8 cellular contexts compared by ENCODE assay signal in the genomic region with DNA sequence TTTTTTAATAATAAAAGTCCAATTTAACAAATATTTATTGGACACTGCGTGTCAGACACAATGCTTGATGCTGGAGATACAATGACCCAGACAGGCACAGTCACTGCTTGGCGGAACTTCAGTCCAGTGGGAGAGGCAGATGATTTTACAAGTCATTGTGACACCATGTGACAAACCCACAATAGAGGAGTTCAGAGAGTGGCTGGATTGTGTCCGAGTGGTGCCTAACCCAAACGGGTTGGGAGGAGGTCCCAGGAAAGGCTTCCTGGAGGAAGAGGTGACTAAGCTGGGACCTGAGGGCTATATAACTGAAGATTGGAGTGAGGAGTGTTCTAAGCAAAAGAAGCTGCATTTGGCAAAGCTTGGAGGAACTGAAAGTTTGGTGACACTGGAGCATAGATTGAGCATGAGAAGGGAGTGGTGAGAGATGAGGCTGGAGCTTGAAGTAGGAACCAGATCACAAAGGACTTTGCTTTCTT. TPM values are rescaled to one million over a fixed set of nuclear protein-coding genes. Genes with fewer than 3 reads are reported as not detected.
DNase-seq lines count a peak whose midpoint lies in the region; ATAC-seq and TF ChIP-seq lines count a peak whose summit lies in the region.

No MANE protein-coding gene starts in this region.

- peak overlapping the region; percentile 14 for H3K27ac ChIP-seq in CD4-positive, CD25-positive, alpha-beta regulatory T cell (ENCODE audit: insufficient read depth, low read length, poor library complexity, severe bottlenecking)
- peak overlapping the region; percentile 42 for H3K27ac ChIP-seq in lower lobe of right lung

- H3K9me3 ChIP-seq in CD4-positive, CD25-positive, alpha-beta regulatory T cell (ENCODE audit: control insufficient read depth in 2 of 2, low read length in 2 of 2), result no peaks in the 10 kb centered on the region
- H3K9me3 ChIP-seq in lower lobe of right lung, result no peaks in the 10 kb centered on the region

- in situ Hi-C loops in ACHN (cut with HindIII; ENCODE audit: low pct_ligation_motif_present, low pct_unique_long_range_greater_than_20kb, low sequenced_read_pairs), result no loop called here

- no peaks in the 10 kb centered on the region for H3K27me3 Mint-ChIP-seq in CD4-positive, CD25-positive, alpha-beta regulatory T cell
- no peaks in the 10 kb centered on the region for H3K27me3 Mint-ChIP-seq in HFFc6 (ENCODE audit: insufficient read depth)

- DNase-seq in CD4-positive, CD25-positive, alpha-beta regulatory T cell, result no peak
- peak; percentile 81 for DNase-seq in HFFc6
- DNase-seq in activated CD8-positive, alpha-beta memory T cell treated with anti-CD3 and anti-CD28 coated beads, Interleukin-2, amount 50 U/mL, for 48 hours, result peak; percentile 49
- peak; percentile 60 for DNase-seq in lower lobe of right lung
- no peak for DNase-seq in NCI-H1694 treated with DMSO at 0.1 percent for 48 hours (lab: John Stamatoyannopoulos, UW)
- no peak for DNase-seq in NCI-H1436 (lab: John Stamatoyannopoulos, UW)
- no peak for DNase-seq in ACHN

- H3K4me3 ChIP-seq in CD4-positive, CD25-positive, alpha-beta regulatory T cell (ENCODE audit: low read depth, low read length), result peak overlapping the region; percentile 13
- no peak overlapping the region for H3K4me3 ChIP-seq in lower lobe of right lung

- H3K9me3 Mint-ChIP-seq in CD4-positive, CD25-positive, alpha-beta regulatory T cell, result peaks cover 0 to 2% (median 0%) of the 10 kb centered on the region in 7 donors
- H3K9me3 Mint-ChIP-seq in HFFc6, result no peaks in the 10 kb centered on the region

- peak overlapping the region; percentile 84 to 87 (median 86) for H3K27ac Mint-ChIP-seq in CD4-positive, CD25-positive, alpha-beta regulatory T cell
- peak overlapping the region; percentile 90 for H3K27ac Mint-ChIP-seq in HFFc6

- H3K4me1 Mint-ChIP-seq in CD4-positive, CD25-positive, alpha-beta regulatory T cell, result peaks cover 39 to 92% (median 68%) of the 10 kb centered on the region in 4 donors
- H3K4me1 Mint-ChIP-seq in HFFc6 (ENCODE audit: low read depth), result peaks cover 28% of the 10 kb centered on the region

- intact Hi-C loops in lower lobe of right lung (cut with DNase I), result no loop called here

- H3K4me1 ChIP-seq in CD4-positive, CD25-positive, alpha-beta regulatory T cell (ENCODE audit: control insufficient read depth, insufficient read depth, low read length, poor library complexity, severe bottlenecking), result peaks cover 85% of the 10 kb centered on the region
- peaks cover 52% of the 10 kb centered on the region for H3K4me1 ChIP-seq in lower lobe of right lung

- no peak for ATAC-seq in CD4-positive, CD25-positive, alpha-beta regulatory T cell (ENCODE audit: low read depth in 2 of 2)
- peak; percentile 77 to 89 for ATAC-seq in lower lobe of right lung
- no peak for ATAC-seq in HG03139 (IDR thresholded peaks at IDR 0.05; ENCODE audit: unreplicated experiment)

- peaks cover 17% of the 10 kb centered on the region for H3K36me3 Mint-ChIP-seq in CD4-positive, CD25-positive, alpha-beta regulatory T cell
- H3K36me3 Mint-ChIP-seq in HFFc6 (ENCODE audit: low read depth), result 0 out of 2 replicates have a peak, but pooled peaks cover 5% of the 10 kb centered on the region

- no peaks in the 10 kb centered on the region for H3K27me3 ChIP-seq in CD4-positive, CD25-positive, alpha-beta regulatory T cell (ENCODE audit: control insufficient read depth, insufficient read depth, low read length)
- H3K27me3 ChIP-seq in lower lobe of right lung (ENCODE audit: low read depth), result no peaks in the 10 kb centered on the region

- TF ChIP-seq CTCF in HFFc6 (IDR thresholded peaks at IDR 0.05) (no peak), lower lobe of right lung (IDR thresholded peaks at IDR 0.05) (no peak)

- H3K36me3 ChIP-seq in CD4-positive, CD25-positive, alpha-beta regulatory T cell (ENCODE audit: control insufficient read depth, insufficient read depth, low read length), result no peaks in the 10 kb centered on the region
- H3K36me3 ChIP-seq in lower lobe of right lung, result no peaks in the 10 kb centered on the region

- H3K4me3 Mint-ChIP-seq in CD4-positive, CD25-positive, alpha-beta regulatory T cell, result peak overlapping the region; percentile 13 to 77 (median 51)
- H3K4me3 Mint-ChIP-seq in HFFc6, result peak overlapping the region; percentile 80

RNA-seq across cellular contexts. Expression of a gene that starts 41.4 kb away (rescaled TPM):
- total RNA-seq in CD4-positive, CD25-positive, alpha-beta regulatory T cell, result 110 TPM
- polyA plus RNA-seq in CD4-positive, CD25-positive, alpha-beta regulatory T cell, result 10 to 100 TPM; 27.5 to 31.9 (median 31.1) TPM
- total RNA-seq in HFFc6 (2021; fragmentation: NEBNext Ultra II Directional; extraction: Animal tissue kit (Norgen Biotek cat#: 25700)), result 10 to 100 TPM; 21.5 to 24.3 (median 23.5) TPM
- 40.6 TPM for total RNA-seq in lower lobe of right lung

Comparison
In these comparisons a context has a peak if more than half of its experiments do, and no peak if none do; other contexts are left out.
1. ATAC-seq: peak in lower lobe of right lung (2 of 2); none in CD4-positive, CD25-positive, alpha-beta regulatory T cell (0 of 2) and HG03139 (single experiment).
2. DNase-seq: peak in HFFc6 (single experiment), activated CD8-positive, alpha-beta memory T cell treated with anti-CD3 and anti-CD28 coated beads, Interleukin-2, amount 50 U/mL, for 48 hours (single experiment) and lower lobe of right lung (single experiment); none in CD4-positive, CD25-positive, alpha-beta regulatory T cell (0 of 3), NCI-H1694 treated with DMSO at 0.1 percent for 48 hours (single experiment), NCI-H1436 (single experiment) and ACHN (single experiment).